In the genomic region with DNA sequence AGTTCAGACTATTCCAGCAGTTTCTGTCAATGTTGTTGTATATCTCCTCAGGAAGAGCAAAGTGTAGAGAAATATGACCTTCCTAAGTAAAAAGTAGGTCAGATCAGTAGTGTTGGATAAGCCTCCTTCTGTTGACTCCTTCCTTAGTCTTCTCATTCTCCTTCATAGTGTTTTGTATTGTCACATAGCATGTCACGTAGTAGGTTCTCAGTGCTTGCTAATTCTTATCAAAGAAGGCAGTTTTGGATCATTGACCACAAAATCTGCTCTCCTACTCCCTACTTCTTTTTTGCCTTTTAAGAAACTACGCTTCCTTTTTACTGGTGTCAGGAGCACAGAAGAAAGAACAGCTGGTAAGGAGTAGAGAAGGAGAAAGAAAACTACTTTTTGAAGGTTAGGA, we compare ENCODE assay signal across 16 cellular contexts. TPM values are rescaled to one million over a fixed set of nuclear protein-coding genes. Genes with fewer than 3 reads are reported as not detected.
DNase-seq lines count a peak whose midpoint lies in the region; ATAC-seq and TF ChIP-seq lines count a peak whose summit lies in the region.
"Had no signal": no experiment of that assay in that cellular context is flagged by ENCODE, and none has a peak within 500 bp of the region (broad histone marks: within the 10 kb centered on the region; RNA-seq: fewer than 3 reads in every experiment).

No MANE protein-coding gene starts in this region.

- in situ Hi-C loops in mammary epithelial cell (cut with MboI; ENCODE audit: low sequenced_read_pairs in 2 of 2) = no loop called here

- H3K4me1 ChIP-seq in mammary epithelial cell (ENCODE audit: insufficient read depth, low read length) = peaks cover 23% of the 10 kb centered on the region

- no peak for DNase-seq in activated naive CD8-positive, alpha-beta T cell treated with anti-CD3 and anti-CD28 coated beads for 36 hours
- no peak for DNase-seq in WTC11 (ENCODE audit: low spot score)
- no peak for DNase-seq in memory B cell (ENCODE audit: low spot score in 2 of 2)
- no peak for DNase-seq in caudate nucleus (lab: John Stamatoyannopoulos, UW)
- DNase-seq in MG63 = no peak
- no peak for DNase-seq in NCI-H1092 (lab: John Stamatoyannopoulos, UW)
- no peak for DNase-seq in mammary epithelial cell
- DNase-seq: activated CD4-positive, alpha-beta T cell treated with anti-CD3 and anti-CD28 coated beads, Interleukin-2, amount 50 U/mL, for 48 hours; brain microvascular endothelial cell; Kasumi-1; NCI-H1930; NCI-H526 treated with DMSO at 0.1 percent for 48 hours; stimulated activated naive CD8-positive, alpha-beta T cell treated with anti-CD3 and anti-CD28 coated beads, Interleukin-15, Interleukin-2, amounts not matched to agents 100 U/mL and 50 U/mL, for 24 hours; T1000 had no signal

- H3K27me3 Mint-ChIP-seq in activated naive CD8-positive, alpha-beta T cell = no peaks in the 10 kb centered on the region
- peaks cover 16% of the 10 kb centered on the region for H3K27me3 Mint-ChIP-seq in activated naive CD8-positive, alpha-beta T cell treated with anti-CD3 and anti-CD28 coated beads for 36 hours
- H3K27me3 Mint-ChIP-seq in WTC11 (ENCODE audit: low read depth) (peaks cover 45% of the 10 kb centered on the region), memory B cell (no peaks in the 10 kb centered on the region)

- dilution Hi-C loops in mammary epithelial cell (cut with HindIII; ENCODE audit: low sequenced_read_pairs) = loop anchor here (5.0 kb wide), 1 partner anchor 57 kb away; no protein-coding TSS in a partner anchor

- H3K27ac Mint-ChIP-seq in activated naive CD8-positive, alpha-beta T cell = peak overlapping the region; percentile 8
- no peak overlapping the region for H3K27ac Mint-ChIP-seq in activated naive CD8-positive, alpha-beta T cell treated with anti-CD3 and anti-CD28 coated beads for 36 hours
- H3K27ac Mint-ChIP-seq in WTC11 = no peak overlapping the region
- peak overlapping the region; percentile 97 for H3K27ac Mint-ChIP-seq in memory B cell

- H3K4me3 Mint-ChIP-seq in activated naive CD8-positive, alpha-beta T cell = peak overlapping the region; percentile 66
- no peak overlapping the region for H3K4me3 Mint-ChIP-seq in activated naive CD8-positive, alpha-beta T cell treated with anti-CD3 and anti-CD28 coated beads for 36 hours
- H3K4me3 Mint-ChIP-seq in WTC11 (peak overlapping the region; percentile 83), memory B cell (peak overlapping the region; percentile 14)

- peaks cover 35% of the 10 kb centered on the region for H3K79me2 ChIP-seq in mammary epithelial cell (ENCODE audit: insufficient read depth, low read length)

- no TSS peak for BruUV-seq in mammary epithelial cell (replicated peaks; lab: Mats Ljungman, UMichigan)

- H3K4me3 ChIP-seq in MG63 = no peak overlapping the region
- H3K4me3 ChIP-seq in mammary epithelial cell (replicated peaks in 1 of 3; ENCODE audit: insufficient read depth in 1 of 3, low read depth in 2 of 3, low read length in 3 of 3) = no peak overlapping the region

- no peaks in the 10 kb centered on the region for H3K9me3 Mint-ChIP-seq in activated naive CD8-positive, alpha-beta T cell (ENCODE audit: low read depth)
- peaks cover 3% of the 10 kb centered on the region for H3K9me3 Mint-ChIP-seq in activated naive CD8-positive, alpha-beta T cell treated with anti-CD3 and anti-CD28 coated beads for 36 hours
- H3K9me3 Mint-ChIP-seq in WTC11 = no peaks in the 10 kb centered on the region
- no peaks in the 10 kb centered on the region for H3K9me3 Mint-ChIP-seq in memory B cell

- TF ChIP-seq CTCF in WTC11 (IDR thresholded peaks at IDR 0.05) = no peak
- no peak for TF ChIP-seq CTCF in mammary epithelial cell (conservative IDR thresholded peaks at IDR 0.05 in 1 of 2, IDR thresholded peaks at IDR 0.05 in 1 of 2; ENCODE audit: extremely low read depth in 1 of 2, insufficient read depth in 1 of 2, low read depth in 1 of 2, low read length in 2 of 2)

- POLR2A ChIA-PET in WTC11 (lab: Charles Lee) = no interaction called here

- H3K36me3 ChIP-seq in MG63 (no peaks in the 10 kb centered on the region), mammary epithelial cell (ENCODE audit: insufficient read depth, low read length) (no peaks in the 10 kb centered on the region)
- H3K36me3 ChIP-seq: brain microvascular endothelial cell, vagina had no signal

- CTCF ChIA-PET in WTC11 (lab: Charles Lee) (interaction anchor here (1.0 to 3.3 kb wide), 2 partner anchors 37 to 56 kb away, joined by 3 to 22 read pairs; no protein-coding TSS in a partner anchor), mammary epithelial cell (lab: Charles Lee; ENCODE audit: low non-redundant PET) (no interaction called here)

- H3K27me3 ChIP-seq in MG63 (no peaks in the 10 kb centered on the region), mammary epithelial cell (ENCODE audit: insufficient read depth, low read length) (no peaks in the 10 kb centered on the region)
- H3K27me3 ChIP-seq: brain microvascular endothelial cell, vagina had no signal

- WGBS in mammary epithelial cell (ENCODE audit: low coverage, missing lambda C conversion rate) = 100% methylated on average over 2 of the region's 2 CpGs

- H3K9me3 ChIP-seq in MG63 (no peaks in the 10 kb centered on the region), mammary epithelial cell (replicated peaks; ENCODE audit: insufficient read depth, low read length) (no peaks in the 10 kb centered on the region)
- H3K9me3 ChIP-seq: vagina had no signal

- no peak overlapping the region for H3K4me2 ChIP-seq in mammary epithelial cell (ENCODE audit: insufficient read depth, low read depth, low read length)

- H3K36me3 Mint-ChIP-seq in activated naive CD8-positive, alpha-beta T cell = no peaks in the 10 kb centered on the region
- H3K36me3 Mint-ChIP-seq in activated naive CD8-positive, alpha-beta T cell treated with anti-CD3 and anti-CD28 coated beads for 36 hours = peaks cover 13% of the 10 kb centered on the region
- H3K36me3 Mint-ChIP-seq in WTC11 (no peaks in the 10 kb centered on the region), memory B cell (no peaks in the 10 kb centered on the region)

- H3K27ac ChIP-seq in caudate nucleus (ENCODE audit: low read depth, low read length) = no peak overlapping the region
- no peak overlapping the region for H3K27ac ChIP-seq in mammary epithelial cell (ENCODE audit: insufficient read depth, low read depth, low read length)
- H3K27ac ChIP-seq: brain microvascular endothelial cell had no signal

- ATAC-seq in WTC11 (no peak), memory B cell (ENCODE audit: low read depth) (no peak)

- H3K4me1 Mint-ChIP-seq in activated naive CD8-positive, alpha-beta T cell (ENCODE audit: low read depth) = peaks cover 32% of the 10 kb centered on the region
- H3K4me1 Mint-ChIP-seq in activated naive CD8-positive, alpha-beta T cell treated with anti-CD3 and anti-CD28 coated beads for 36 hours = peaks cover 26% of the 10 kb centered on the region
- peaks cover 23% of the 10 kb centered on the region for H3K4me1 Mint-ChIP-seq in WTC11
- H3K4me1 Mint-ChIP-seq in memory B cell = peaks cover 16% of the 10 kb centered on the region

- intact Hi-C loops in mammary epithelial cell (cut with micrococcal nuclease) = no loop called here

- H3K9ac ChIP-seq in mammary epithelial cell (ENCODE audit: insufficient read depth, low read length) = no peak overlapping the region

- no peaks in the 10 kb centered on the region for H4K20me1 ChIP-seq in mammary epithelial cell (ENCODE audit: insufficient read depth, low read length)

- H2AFZ ChIP-seq in mammary epithelial cell (ENCODE audit: low read depth, low read length) = no peak overlapping the region

TF ChIP-seq in WTC11, 78 proteins besides CTCF, POLR2A, EP300 and RAD21:
- no peak for TF ChIP-seq ZNF138 (CRISPR knock-in tag; conservative IDR thresholded peaks at IDR 0.05)
- TF ChIP-seq OVOL2 (CRISPR knock-in tag; IDR thresholded peaks at IDR 0.05; ENCODE audit: borderline replicate concordance) = no peak
- TF ChIP-seq, protein P1, sequence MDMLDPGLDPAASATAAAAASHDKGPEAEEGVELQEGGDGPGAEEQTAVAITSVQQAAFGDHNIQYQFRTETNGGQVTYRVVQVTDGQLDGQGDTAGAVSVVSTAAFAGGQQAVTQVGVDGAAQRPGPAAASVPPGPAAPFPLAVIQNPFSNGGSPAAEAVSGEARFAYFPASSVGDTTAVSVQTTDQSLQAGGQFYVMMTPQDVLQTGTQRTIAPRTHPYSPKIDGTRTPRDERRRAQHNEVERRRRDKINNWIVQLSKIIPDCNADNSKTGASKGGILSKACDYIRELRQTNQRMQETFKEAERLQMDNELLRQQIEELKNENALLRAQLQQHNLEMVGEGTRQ (CRISPR knock-in tag; IDR thresholded peaks at IDR 0.05) = no peak
- TF ChIP-seq, protein P2, sequence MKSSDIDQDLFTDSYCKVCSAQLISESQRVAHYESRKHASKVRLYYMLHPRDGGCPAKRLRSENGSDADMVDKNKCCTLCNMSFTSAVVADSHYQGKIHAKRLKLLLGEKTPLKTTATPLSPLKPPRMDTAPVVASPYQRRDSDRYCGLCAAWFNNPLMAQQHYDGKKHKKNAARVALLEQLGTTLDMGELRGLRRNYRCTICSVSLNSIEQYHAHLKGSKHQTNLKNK (CRISPR knock-in tag; IDR thresholded peaks at IDR 0.05) = no peak
- TF ChIP-seq IRF2 (CRISPR knock-in tag; IDR thresholded peaks at IDR 0.05; ENCODE audit: borderline replicate concordance, low read depth) = no peak
- TF ChIP-seq, protein P3, sequence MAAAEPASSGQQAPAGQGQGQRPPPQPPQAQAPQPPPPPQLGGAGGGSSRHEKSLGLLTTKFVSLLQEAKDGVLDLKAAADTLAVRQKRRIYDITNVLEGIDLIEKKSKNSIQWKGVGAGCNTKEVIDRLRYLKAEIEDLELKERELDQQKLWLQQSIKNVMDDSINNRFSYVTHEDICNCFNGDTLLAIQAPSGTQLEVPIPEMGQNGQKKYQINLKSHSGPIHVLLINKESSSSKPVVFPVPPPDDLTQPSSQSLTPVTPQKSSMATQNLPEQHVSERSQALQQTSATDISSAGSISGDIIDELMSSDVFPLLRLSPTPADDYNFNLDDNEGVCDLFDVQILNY (CRISPR knock-in tag; IDR thresholded peaks at IDR 0.05) = no peak
TF ChIP-seq in WTC11: peak in this region for 0.

RNA-seq across cellular contexts. Expression of a gene that starts 1.0 kb away (rescaled TPM):
- total RNA-seq in activated naive CD8-positive, alpha-beta T cell treated with anti-CD3 and anti-CD28 coated beads for 36 hours = 10 to 100 TPM; 30.5 to 32.0 TPM
- 35.9 to 36.9 TPM (median 36.4 TPM) in 3 replicates for total RNA-seq in WTC11 (2021)
- 10.4 and 12.8 TPM in 2 replicates for total RNA-seq in MG63 (2014; rRNA removed; shearing (Covaris generic); ENCODE audit: low replicate concordance)
- 10 to 100 TPM; 22.8 to 30.3 TPM for total RNA-seq in mammary epithelial cell
- polyA plus RNA-seq in mammary epithelial cell = 3.7 TPM
- polyA minus RNA-seq in mammary epithelial cell = 53.2 TPM

Comparison
In these comparisons a context has a peak if more than half of its experiments do, and no peak if none do; other contexts are left out.
1. H3K27ac Mint-ChIP-seq: peak in activated naive CD8-positive, alpha-beta T cell (single experiment) and memory B cell (single experiment); none in activated naive CD8-positive, alpha-beta T cell treated with anti-CD3 and anti-CD28 coated beads for 36 hours (single experiment) and WTC11 (single experiment).